6 cellular contexts compared by ENCODE assay signal in genomic region chr15:32427635-32428034, GRCh38. TPM values are rescaled to one million over a fixed set of nuclear protein-coding genes. Genes with fewer than 3 reads are reported as not detected.
"Had no signal": no experiment of that assay in that cellular context is flagged by ENCODE, and none has a peak within 500 bp of the region (broad histone marks: within the 10 kb centered on the region; RNA-seq: fewer than 3 reads in every experiment).

No MANE protein-coding gene starts in this region.

RNA-seq across cellular contexts. Expression of gene GOLGA8K, which starts 24.5 kb away (rescaled TPM):
- total RNA-seq: HT-29, IMR-90, OCI-LY7, PC-9 had no signal
- polyA plus RNA-seq: IMR-90 had no signal

RNA-seq across cellular contexts. Expression of gene GOLGA8O, which starts 27.8 kb away (rescaled TPM):
- total RNA-seq: HT-29, NCI-H460, SK-MEL-5 had no signal
